In genomic region chr13:48402325-48402962, GRCh38 we compare ENCODE assay signal across 9 cellular contexts. TPM values are rescaled to one million over a fixed set of nuclear protein-coding genes. Genes with fewer than 3 reads are reported as not detected.
DNase-seq lines count a peak whose midpoint lies in the region; ATAC-seq and TF ChIP-seq lines count a peak whose summit lies in the region.
"Had no signal": no experiment of that assay in that cellular context is flagged by ENCODE, and none has a peak within 500 bp of the region (broad histone marks: within the 10 kb centered on the region; RNA-seq: fewer than 3 reads in every experiment).

No MANE protein-coding gene starts in this region.

- H3K4ac ChIP-seq in mesenchymal stem cell (ENCODE audit: low read depth in 1 of 2, low read length in 2 of 2): no peak overlapping the region

- H3K27me3 Mint-ChIP-seq in activated naive CD8-positive, alpha-beta T cell: no peaks in the 10 kb centered on the region

- no peak overlapping the region for H4K91ac ChIP-seq in mesenchymal stem cell (ENCODE audit: low read length)

- no peak overlapping the region for H2BK15ac ChIP-seq in mesenchymal stem cell (ENCODE audit: low read depth, poor library complexity, severe bottlenecking)

- H3K14ac ChIP-seq in mesenchymal stem cell (ENCODE audit: low read length in 2 of 2): no peak overlapping the region

- no peak overlapping the region for H2BK12ac ChIP-seq in mesenchymal stem cell (ENCODE audit: low read length in 2 of 2)

- no peak overlapping the region for H2BK5ac ChIP-seq in mesenchymal stem cell (ENCODE audit: low read depth, low read length, poor library complexity, severe bottlenecking)

- H3K9me3 Mint-ChIP-seq in activated naive CD8-positive, alpha-beta T cell (ENCODE audit: low read depth): no peaks in the 10 kb centered on the region

- peaks cover 12% of the 10 kb centered on the region for H3K79me1 ChIP-seq in mesenchymal stem cell (replicated peaks; ENCODE audit: low read length, poor library complexity, severe bottlenecking)

- no peaks in the 10 kb centered on the region for H3K4me1 ChIP-seq in mesenchymal stem cell (ENCODE audit: control insufficient read depth, insufficient read depth, low read depth, low read length)

- no peak for TF ChIP-seq CTCF in GM10266 (IDR thresholded peaks at IDR 0.05; ENCODE audit: control insufficient read depth, insufficient read depth, low read depth, missing control alignments)

- H3K36me3 Mint-ChIP-seq in activated naive CD8-positive, alpha-beta T cell: peaks cover 5% of the 10 kb centered on the region

- no peak overlapping the region for H2AFZ ChIP-seq in mesenchymal stem cell (ENCODE audit: low read depth, low read length)

- no peak overlapping the region for H3K4me3 ChIP-seq in mesenchymal stem cell (ENCODE audit: insufficient read depth in 1 of 2, low read depth in 1 of 2, low read length in 2 of 2)

- peaks cover 0 to 11% of the 10 kb centered on the region in 2 experiments for H3K36me3 ChIP-seq in mesenchymal stem cell (ENCODE audit: control insufficient read depth in 1 of 2, insufficient read depth in 2 of 2, low read depth in 1 of 2, low read length in 2 of 2)

- no peak overlapping the region for H2AK5ac ChIP-seq in mesenchymal stem cell (ENCODE audit: low read length, severe bottlenecking)

- peaks cover 46% of the 10 kb centered on the region for H3K4me1 Mint-ChIP-seq in activated naive CD8-positive, alpha-beta T cell (ENCODE audit: low read depth)

- WGBS in mesenchymal stem cell: 90% methylated on average over 1 of the region's 3 CpGs

- H3K27ac ChIP-seq in mesenchymal stem cell (ENCODE audit: low read length, poor library complexity, severe bottlenecking): no peak overlapping the region

- peak; percentile 8 for DNase-seq in stimulated activated CD4-positive, alpha-beta T cell treated with anti-CD3 and anti-CD28 coated beads, Interleukin-4, amount 100 ng/mL, for 24 hours
- no peak for DNase-seq in stimulated activated CD4-positive, alpha-beta T cell treated with anti-CD3 and anti-CD28 coated beads, Interleukin-12 subunit alpha, Interleukin-12 subunit beta, amount 100 ng/mL, for 4 hours
- DNase-seq in mesenchymal stem cell (no peak), amygdala (lab: John Stamatoyannopoulos, UW) (no peak), NCI-H524 treated with DMSO at 0.1 percent for 48 hours (lab: John Stamatoyannopoulos, UW) (no peak), GM10266 (ENCODE audit: extremely low spot score) (no peak)

- H3K9me3 ChIP-seq in mesenchymal stem cell (ENCODE audit: control insufficient read depth, low read length): no peaks in the 10 kb centered on the region

- no peak overlapping the region for H3K23ac ChIP-seq in mesenchymal stem cell (ENCODE audit: low read length in 2 of 2)

- H4K8ac ChIP-seq in mesenchymal stem cell (ENCODE audit: low read length): no peak overlapping the region

- no peak for ATAC-seq in SK-N-SH treated with all-trans-retinoic acid at 6 μM for 48 hours
- ATAC-seq: esophagus mucosa had no signal

- no peak overlapping the region for H3K18ac ChIP-seq in mesenchymal stem cell (ENCODE audit: low read depth in 1 of 2, low read length in 2 of 2)

- no peaks in the 10 kb centered on the region for H3K27me3 ChIP-seq in mesenchymal stem cell (ENCODE audit: control insufficient read depth in 1 of 2, insufficient read depth in 1 of 2, low read length in 2 of 2)

- peak overlapping the region; percentile 20 for H3K4me3 Mint-ChIP-seq in activated naive CD8-positive, alpha-beta T cell

- H3K27ac Mint-ChIP-seq in activated naive CD8-positive, alpha-beta T cell: peak overlapping the region; percentile 55

- H3K4me2 ChIP-seq in mesenchymal stem cell (ENCODE audit: low read length, poor library complexity, severe bottlenecking): no peak overlapping the region

- H3K9ac ChIP-seq in mesenchymal stem cell (ENCODE audit: low read length): peak overlapping the region; percentile 88

- no peak overlapping the region for H2BK120ac ChIP-seq in mesenchymal stem cell (ENCODE audit: low read depth, low read length)

TF ChIP-seq in SK-N-SH treated with all-trans-retinoic acid at 6 μM for 48 hours, 23 proteins besides CTCF, POLR2A, EP300 and RAD21:
- TF ChIP-seq ISL1 (CRISPR knock-in tag; IDR thresholded peaks at IDR 0.05) (no peak), ARNTL (CRISPR knock-in tag; IDR thresholded peaks at IDR 0.05; ENCODE audit: borderline replicate concordance, low read depth) (no peak), ZNF8 (CRISPR knock-in tag; IDR thresholded peaks at IDR 0.05) (no peak), ZNF70 (CRISPR knock-in tag; IDR thresholded peaks at IDR 0.05) (no peak), OSR1 (CRISPR knock-in tag; IDR thresholded peaks at IDR 0.05) (no peak), TSHZ2 (CRISPR knock-in tag; IDR thresholded peaks at IDR 0.05) (no peak), ZFP30 (CRISPR knock-in tag; IDR thresholded peaks at IDR 0.05) (no peak), ZNF565 (CRISPR knock-in tag; conservative IDR thresholded peaks at IDR 0.05; ENCODE audit: low read depth) (no peak)
TF ChIP-seq in SK-N-SH treated with all-trans-retinoic acid at 6 μM for 48 hours: peak in this region for 0.

RNA-seq across cellular contexts. Expression of gene LPAR6, which starts 10.5 kb away (rescaled TPM):
- 7.6 TPM for polyA plus RNA-seq in mesenchymal stem cell (2013, experiment 1 of 2)
- polyA plus RNA-seq in mesenchymal stem cell (2013, experiment 2 of 2): 7.1 TPM
